Comparison of ENCODE assay signal across 8 cellular contexts in the genomic region with DNA sequence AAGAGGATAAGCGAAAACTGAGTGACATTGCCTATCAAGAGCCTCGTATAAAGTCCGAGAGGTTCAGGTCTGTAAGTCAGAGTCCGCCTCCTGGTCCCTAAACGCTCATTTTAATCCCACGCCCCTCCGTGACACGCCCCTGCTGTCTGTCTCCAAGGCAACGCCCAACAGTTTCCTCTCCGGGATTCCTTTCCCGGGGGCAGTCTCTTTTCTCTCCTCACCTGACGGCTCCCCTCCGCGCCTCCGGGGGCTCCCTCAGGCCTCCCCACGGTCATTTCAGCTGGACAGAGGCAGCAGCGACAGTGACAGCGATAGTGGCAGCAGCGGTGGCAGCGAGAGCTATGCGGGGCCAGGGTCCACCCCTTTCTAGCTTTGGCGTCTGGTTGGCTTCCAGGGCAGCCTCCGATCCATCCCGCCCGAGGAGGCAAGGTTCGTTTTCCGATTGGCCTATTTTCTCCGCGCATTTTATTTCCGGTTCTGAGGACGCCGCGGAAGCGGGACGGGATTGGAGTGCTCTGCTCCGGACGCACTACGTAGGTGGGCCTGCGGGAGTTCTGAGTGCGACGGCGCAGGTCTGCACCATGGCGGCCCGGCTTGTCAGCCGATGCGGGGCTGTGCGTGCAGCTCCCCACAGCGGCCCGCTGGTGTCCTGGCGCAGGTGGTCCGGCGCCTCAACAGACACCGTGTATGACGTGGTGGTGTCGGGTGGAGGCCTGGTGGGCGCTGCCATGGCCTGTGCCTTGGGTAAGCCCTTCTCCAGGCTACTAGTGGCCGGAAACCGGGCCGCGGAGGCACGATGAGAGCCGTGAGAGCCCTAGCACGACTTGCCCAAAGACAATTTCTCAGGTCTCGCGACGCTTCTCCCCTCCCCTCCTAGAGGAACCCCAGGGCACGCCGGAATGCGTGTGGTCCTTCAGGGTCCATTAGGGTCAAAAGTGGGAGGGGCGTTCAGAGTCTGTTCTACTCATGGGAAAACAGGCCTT.
DNase-seq lines count a peak whose midpoint lies in the region; ATAC-seq lines count a peak whose summit lies in the region.

TSS of gene COQ6 (plus strand) at position 551 of the 983 bp plus-strand sequence. CDS start at position 582, 31 bp downstream.
TSS of gene FAM161B (minus strand) at position 343 of the 983 bp plus-strand sequence. CDS start at position 275, 68 bp downstream.

- peaks cover 11 to 19% of the 10 kb centered on the region in 2 donors for H3K4me1 Mint-ChIP-seq in effector memory CD8-positive, alpha-beta T cell (ENCODE audit: low read depth in 2 of 2)
- H3K4me1 Mint-ChIP-seq in memory B cell = peaks cover 13% of the 10 kb centered on the region

- peak within 1 kb of the TSS; percentile 97 to 98 for H3K27ac Mint-ChIP-seq in effector memory CD8-positive, alpha-beta T cell
- H3K27ac Mint-ChIP-seq in memory B cell = peak within 1 kb of the TSS; percentile 93

- ATAC-seq in GM19467 (IDR thresholded peaks at IDR 0.05; ENCODE audit: unreplicated experiment) (peak; percentile 86), memory B cell (ENCODE audit: low read depth) (peak; percentile 88)
- ATAC-seq in effector memory CD8-positive, alpha-beta T cell (replicated peaks) = peak; percentile 90

- peak; percentile 96 for DNase-seq in COLO668 (lab: John Stamatoyannopoulos, UW; ENCODE audit: unreplicated experiment)
- peak; percentile 93 for DNase-seq in HS-27A (ENCODE audit: low read depth)
- peak; percentile 62 for DNase-seq in NK-92 (lab: John Stamatoyannopoulos, UW; ENCODE audit: unreplicated experiment)
- DNase-seq in activated CD8-positive, alpha-beta memory T cell treated with anti-CD3 and anti-CD28 coated beads for 4 hours (ENCODE audit: low read depth in 2 of 2) = peak; percentile 69 to 78
- peak; percentile 90 to 92 (median 92) for DNase-seq in effector memory CD8-positive, alpha-beta T cell
- peak; percentile 88 to 90 for DNase-seq in memory B cell (ENCODE audit: low spot score in 2 of 2)
- DNase-seq in stimulated activated CD8-positive, alpha-beta memory T cell treated with anti-CD3 and anti-CD28 coated beads, Interleukin-12 subunit alpha, Interleukin-12 subunit beta, amount 100 ng/mL, for 24 hours (ENCODE audit: extremely low read depth) = peak; percentile 82

- H3K9me3 Mint-ChIP-seq in effector memory CD8-positive, alpha-beta T cell = no peaks in the 10 kb centered on the region
- no peaks in the 10 kb centered on the region for H3K9me3 Mint-ChIP-seq in memory B cell

- peaks cover 44% of the 10 kb centered on the region for H3K36me3 Mint-ChIP-seq in effector memory CD8-positive, alpha-beta T cell (ENCODE audit: insufficient read depth)
- peaks cover 4% of the 10 kb centered on the region for H3K36me3 Mint-ChIP-seq in memory B cell

- peak within 1 kb of the TSS; percentile 98 to 100 for H3K4me3 Mint-ChIP-seq in effector memory CD8-positive, alpha-beta T cell
- peak within 1 kb of the TSS; percentile 98 for H3K4me3 Mint-ChIP-seq in memory B cell

- no peaks in the 10 kb centered on the region for H3K27me3 Mint-ChIP-seq in effector memory CD8-positive, alpha-beta T cell
- no peaks in the 10 kb centered on the region for H3K27me3 Mint-ChIP-seq in memory B cell

Comparison
In these comparisons a context has a peak if more than half of its experiments do, and no peak if none do; other contexts are left out.
1. Peak in every context shown above with its lines: DNase-seq and ATAC-seq.